ENCODE assay signal across 23 cellular contexts in the genomic region with DNA sequence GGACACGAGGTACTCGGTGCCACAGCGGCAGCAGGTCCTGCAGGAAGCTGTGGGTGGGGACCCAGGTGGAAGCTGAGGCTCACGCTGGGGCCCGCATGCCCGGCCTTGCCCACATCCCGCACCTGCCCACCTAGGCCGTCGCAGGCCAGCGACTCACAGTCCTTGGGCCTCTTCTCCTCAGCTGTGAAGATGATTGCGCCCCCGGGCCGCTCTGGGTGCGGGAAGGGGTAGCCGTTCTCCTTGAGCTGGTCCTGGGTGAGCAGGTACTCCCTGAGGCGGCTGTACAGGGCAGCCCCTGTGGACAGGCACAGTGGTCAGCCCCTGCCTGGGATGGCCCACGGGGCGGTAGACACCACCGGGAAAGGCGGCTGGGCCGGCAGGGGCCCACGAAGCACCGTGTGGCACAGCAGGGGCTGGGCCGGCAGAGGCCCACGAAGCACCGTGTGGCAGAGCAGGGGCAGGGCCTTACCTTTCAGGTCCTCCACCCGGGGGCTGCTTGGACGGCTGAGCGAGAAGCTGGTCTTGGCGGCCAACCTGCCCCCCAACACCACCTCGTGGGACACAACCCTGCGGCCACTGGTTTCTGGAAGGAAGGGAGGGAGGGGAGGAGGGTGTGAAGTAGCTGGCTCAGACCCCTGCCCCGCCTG. TPM values are rescaled to one million over a fixed set of nuclear protein-coding genes. Genes with fewer than 3 reads are reported as not detected.
DNase-seq lines count a peak whose midpoint lies in the region; ATAC-seq, FAIRE-seq and TF ChIP-seq lines count a peak whose summit lies in the region.
"Had no signal": no experiment of that assay in that cellular context is flagged by ENCODE, and none has a peak within 500 bp of the region (broad histone marks: within the 10 kb centered on the region; RNA-seq: fewer than 3 reads in every experiment).

No MANE protein-coding gene starts in this region.

- H4K91ac ChIP-seq in neuronal stem cell (ENCODE audit: low read depth, low read length, poor library complexity) = no peak overlapping the region

- TF ChIP-seq EP300 in HepG2 (IDR thresholded peaks at IDR 0.05; ENCODE audit: low read depth in 2 of 2, low read length in 2 of 2) (no peak), HepG2 (CRISPR knock-in tag; IDR thresholded peaks at IDR 0.05; ENCODE audit: borderline replicate concordance) (no peak), GM12878 (IDR thresholded peaks at IDR 0.05; ENCODE audit: borderline replicate concordance in 1 of 2, control insufficient read depth in 1 of 2, low read depth in 2 of 2, low read length in 2 of 2) (no peak)

- H3K9me3 ChIP-seq in HepG2 (ENCODE audit: low read length) (no peaks in the 10 kb centered on the region), right lobe of liver (no peaks in the 10 kb centered on the region), GM12878 (replicated peaks; ENCODE audit: control insufficient read depth, insufficient read depth, low read length) (no peaks in the 10 kb centered on the region), neuronal stem cell (replicated peaks in 1 of 2; ENCODE audit: control insufficient read depth in 2 of 2, insufficient read depth in 1 of 2, low read depth in 1 of 2, low read length in 2 of 2) (peaks cover 0 to 3% of the 10 kb centered on the region in 2 donors)
- H3K9me3 ChIP-seq: BLaER1 treated with 17β-estradiol and CSF1 and Interleukin-3, amounts not matched to agents 10 nM and 100 nM had no signal

- peak overlapping the region; percentile 55 for H3K23ac ChIP-seq in neuronal stem cell (ENCODE audit: low read depth, low read length, poor library complexity)

- H4K20me1 ChIP-seq in HepG2 (ENCODE audit: insufficient read depth, low read length) (no peaks in the 10 kb centered on the region), GM12878 (ENCODE audit: control insufficient read depth, insufficient read depth) (no peaks in the 10 kb centered on the region)

- no peak overlapping the region for H2BK12ac ChIP-seq in neuronal stem cell (ENCODE audit: low read length)

- ATAC-seq in HepG2 (no peak), right lobe of liver (no peak), GM12878 (no peak), HG02678 (IDR thresholded peaks at IDR 0.05; ENCODE audit: unreplicated experiment) (no peak)
- ATAC-seq: GM23338 had no signal

- no peak overlapping the region for H3K4ac ChIP-seq in neuronal stem cell (ENCODE audit: low read length)

- no peak for FAIRE-seq in HepG2 (lab: Jason Lieb, UNC)
- no peak for FAIRE-seq in GM12878 (lab: Jason Lieb, UNC)
- FAIRE-seq: GM12892, GM18507, H54 had no signal

- RAD21 ChIA-PET in GM12878 (lab: Charles Lee; ENCODE audit: unreplicated experiment) = no interaction called here

- TF ChIP-seq CTCF in HepG2 (CRISPR knock-in tag; IDR thresholded peaks at IDR 0.05) (no peak), right lobe of liver (IDR thresholded peaks at IDR 0.05) (no peak), GM12878 (IDR thresholded peaks at IDR 0.05 in 2 of 3, conservative IDR thresholded peaks at IDR 0.05 in 1 of 3; ENCODE audit: control insufficient read depth in 2 of 3, extremely low read depth in 1 of 3, insufficient read depth in 1 of 3, low read depth in 3 of 3, low read length in 3 of 3) (no peak)

- intact Hi-C loops in HepG2 (cut with micrococcal nuclease; ENCODE audit: unreplicated experiment) (no loop called here), right lobe of liver (cut with DNase I) (no loop called here), GM12878 (cut with micrococcal nuclease; ENCODE audit: unreplicated experiment) (no loop called here)

- H3K79me1 ChIP-seq in neuronal stem cell (ENCODE audit: low read depth, low read length) = peaks cover 7% of the 10 kb centered on the region

- H3K36me3 ChIP-seq in HepG2 (replicated peaks in 1 of 2; ENCODE audit: control insufficient read depth in 1 of 2, insufficient read depth in 2 of 2, low read length in 2 of 2) (peaks cover 35 to 47% of the 10 kb centered on the region in 2 experiments), right lobe of liver (peaks cover 0 to 69% (median 34%) of the 10 kb centered on the region in 4 donors), GM12878 (ENCODE audit: control insufficient read depth in 2 of 2, insufficient read depth in 2 of 2, low read length in 1 of 2) (peaks cover 6 to 38% of the 10 kb centered on the region in 2 experiments; a peak in 3 of 4 replicates), neuronal stem cell (replicated peaks in 1 of 2; ENCODE audit: control insufficient read depth in 2 of 2, insufficient read depth in 2 of 2, low read length in 2 of 2) (peaks cover 38 to 75% of the 10 kb centered on the region in 2 donors)

- H3K4me2 ChIP-seq in HepG2 (ENCODE audit: low read depth, low read length) (no peak overlapping the region), GM12878 (ENCODE audit: control insufficient read depth, insufficient read depth) (no peak overlapping the region), neuronal stem cell (ENCODE audit: insufficient read depth, low read length, poor library complexity, severe bottlenecking) (no peak overlapping the region)
- H3K4me2 ChIP-seq: BLaER1 treated with 17β-estradiol and CSF1 and Interleukin-3, amounts not matched to agents 10 nM and 100 nM; GM23338 had no signal

- H3K79me2 ChIP-seq in HepG2 (ENCODE audit: insufficient read depth, low read length) = no peaks in the 10 kb centered on the region
- H3K79me2 ChIP-seq in GM12878 (ENCODE audit: control insufficient read depth, insufficient read depth, low read length) = no peaks in the 10 kb centered on the region

- H2AFZ ChIP-seq in HepG2 (ENCODE audit: low read length) (no peak overlapping the region), GM12878 (ENCODE audit: control insufficient read depth, low read depth, low read length) (no peak overlapping the region), neuronal stem cell (ENCODE audit: low read length) (no peak overlapping the region)
- H2AFZ ChIP-seq: GM23338 had no signal

- H3K4me1 ChIP-seq in HepG2 (ENCODE audit: insufficient read depth, low read length) (peaks cover 5% of the 10 kb centered on the region), right lobe of liver (no peaks in the 10 kb centered on the region), GM12878 (ENCODE audit: control insufficient read depth, insufficient read depth, low read length) (no peaks in the 10 kb centered on the region), neuronal stem cell (ENCODE audit: control insufficient read depth in 2 of 2, insufficient read depth in 1 of 2, low read depth in 1 of 2, low read length in 2 of 2) (no peaks in the 10 kb centered on the region)

- H3K4me3 ChIP-seq in HepG2 (replicated peaks in 1 of 3; ENCODE audit: insufficient read depth in 1 of 3, low read depth in 2 of 3, low read length in 3 of 3) (no peak overlapping the region), right lobe of liver (no peak overlapping the region), GM12878 (no peak overlapping the region), neuronal stem cell (ENCODE audit: low read length in 2 of 2) (no peak overlapping the region)
- H3K4me3 ChIP-seq: BLaER1 treated with 17β-estradiol and CSF1 and Interleukin-3, amounts not matched to agents 10 nM and 100 nM; GM23338 had no signal

- no peaks in the 10 kb centered on the region for H3K27me3 ChIP-seq in HepG2 (ENCODE audit: control insufficient read depth in 1 of 2, insufficient read depth in 2 of 2, low read length in 2 of 2)
- H3K27me3 ChIP-seq in right lobe of liver = no peaks in the 10 kb centered on the region
- H3K27me3 ChIP-seq in GM12878 (replicated peaks in 1 of 2; ENCODE audit: control insufficient read depth in 2 of 2, insufficient read depth in 2 of 2, low read length in 1 of 2) = no peaks in the 10 kb centered on the region
- no peaks in the 10 kb centered on the region for H3K27me3 ChIP-seq in neuronal stem cell (ENCODE audit: control insufficient read depth in 3 of 3, insufficient read depth in 3 of 3, low read depth in 1 of 3, low read length in 3 of 3)
- H3K27me3 ChIP-seq: BLaER1 treated with 17β-estradiol and CSF1 and Interleukin-3, amounts not matched to agents 10 nM and 100 nM had no signal

- H3K27ac ChIP-seq in HepG2 (ENCODE audit: extremely low read length, insufficient read depth, low read length) (no peak overlapping the region), right lobe of liver (no peak overlapping the region), GM12878 (ENCODE audit: control insufficient read depth, insufficient read depth) (no peak overlapping the region), neuronal stem cell (replicated peaks; ENCODE audit: low read length) (no peak overlapping the region)
- H3K27ac ChIP-seq: BLaER1 treated with 17β-estradiol and CSF1 and Interleukin-3, amounts not matched to agents 10 nM and 100 nM; HL-60 had no signal

- POLR2A ChIA-PET in HepG2 (lab: Yijun Ruan, JAX) = no interaction called here
- POLR2A ChIA-PET in GM12878 (lab: Charles Lee) = no interaction called here

- BruUV-seq in HepG2 (replicated peaks; lab: Mats Ljungman, UMichigan) = no TSS peak
- BruUV-seq in GM12878 (replicated peaks; lab: Mats Ljungman, UMichigan) = no TSS peak

- no peak overlapping the region for H2AK5ac ChIP-seq in neuronal stem cell (ENCODE audit: low read depth, low read length)

- in situ Hi-C loops in HepG2 (cut with HindIII; ENCODE audit: extremely low pct_ligation_motif_present, low pct_unique_long_range_greater_than_20kb) = no loop called here
- in situ Hi-C loops in GM12878 (cut with MboI) = no loop called here

- H3K9ac ChIP-seq in HepG2 (ENCODE audit: insufficient read depth, low read depth, low read length) (no peak overlapping the region), GM12878 (ENCODE audit: control insufficient read depth, insufficient read depth, low read length) (no peak overlapping the region), neuronal stem cell (ENCODE audit: low read depth, low read length, poor library complexity) (no peak overlapping the region)
- H3K9ac ChIP-seq: BLaER1 treated with 17β-estradiol and CSF1 and Interleukin-3, amounts not matched to agents 10 nM and 100 nM had no signal

- no peak overlapping the region for H3K18ac ChIP-seq in neuronal stem cell (ENCODE audit: low read length)

- no peak for DNase-seq in HepG2 (ENCODE audit: low spot score)
- DNase-seq in right lobe of liver = no peak
- DNase-seq in GM12878 (ENCODE audit: low read depth, low spot score) = no peak
- DNase-seq in neuronal stem cell (ENCODE audit: low spot score) = no peak
- no peak for DNase-seq in NCI-H526 (lab: John Stamatoyannopoulos, UW)
- no peak for DNase-seq in stimulated activated CD4-positive, alpha-beta T cell treated with anti-CD3 and anti-CD28 coated beads, Interleukin-4, amount 100 ng/mL, for 4 hours
- DNase-seq: 8988T; CD4-positive, CD25-positive, alpha-beta regulatory T cell; CD8-positive, alpha-beta memory T cell; COR-L47; DMS 273 treated with DMSO at 0.1 percent for 48 hours; DMS53; DND-41; EL; HCEC 1CT; IMR-90 had no signal

- no peak overlapping the region for H4K8ac ChIP-seq in neuronal stem cell (ENCODE audit: low read depth, low read length)

- WGBS in HepG2 (ENCODE audit: low lambda C conversion rate) = 100% methylated on average over 5 of the region's 33 CpGs
- 100% methylated on average over 1 of the region's 33 CpGs for WGBS in right lobe of liver (ENCODE audit: insufficient coverage, low coverage, low lambda C conversion rate, missing lambda C conversion rate)
- WGBS in GM12878 (ENCODE audit: insufficient coverage, insufficient replicate concordance, low lambda C conversion rate, missing lambda C conversion rate) = 79% methylated on average over 30 of the region's 33 CpGs
- WGBS in neuronal stem cell (ENCODE audit: extremely low coverage in 2 of 2, insufficient read length in 2 of 2, insufficient replicate concordance in 1 of 2), 2 donors = no CpG with 5 or more reads among the region's 33 CpGs

- H2BK15ac ChIP-seq in neuronal stem cell (ENCODE audit: low read length) = no peak overlapping the region

- no peak overlapping the region for H3K14ac ChIP-seq in neuronal stem cell (ENCODE audit: low read length)

- TF ChIP-seq RAD21 in HepG2 (CRISPR knock-in tag; IDR thresholded peaks at IDR 0.05) = no peak
- TF ChIP-seq RAD21 in GM12878 (IDR thresholded peaks at IDR 0.05; ENCODE audit: insufficient read depth, low read depth, low read length) = no peak

- no peak overlapping the region for H2BK120ac ChIP-seq in neuronal stem cell (ENCODE audit: low read depth, low read length)

- no peak overlapping the region for H2BK5ac ChIP-seq in neuronal stem cell (ENCODE audit: low read length)

- CTCF ChIA-PET in HepG2 (lab: Yijun Ruan, JAX; ENCODE audit: low intra/inter-chr PET ratio, low total read pairs) (no interaction called here), GM12878 (lab: Yijun Ruan, JAX) (no interaction called here)

- SMC1A ChIA-PET in GM12878 (lab: Charles Lee; ENCODE audit: uncharacterized antibody, unreplicated experiment) = no interaction called here

- TF ChIP-seq POLR2A in HepG2 (IDR thresholded peaks at IDR 0.05; ENCODE audit: insufficient read depth in 1 of 2, low read depth in 2 of 2, low read length in 2 of 2) = no peak
- TF ChIP-seq POLR2A in right lobe of liver (IDR thresholded peaks at IDR 0.05) = no peak
- peak; percentile 30; the same call in 1 of the 2 replicates for TF ChIP-seq POLR2A in GM12878 (IDR thresholded peaks at IDR 0.05; ENCODE audit: low read depth, low read length)

RNA-seq across cellular contexts. Expression of gene ATP8B3, which starts 6.6 kb away (rescaled TPM):
- total RNA-seq in HepG2 (2016; rRNA removed; fragmentation: Illumina TruSeq; extraction: Trizol) = 1.8 and 2.6 TPM in 2 replicates
- 0.35 and 0.40 TPM in 2 replicates for total RNA-seq in HepG2 (2016; cell fraction: cytosol; rRNA removed; fragmentation: Illumina TruSeq; extraction: Trizol; ENCODE audit: low read depth)
- 1.8 and 2.6 TPM in 2 replicates for total RNA-seq in HepG2 (2016; cell fraction: insoluble cytoplasmic fraction; rRNA removed; fragmentation: Illumina TruSeq; extraction: Trizol)
- 1.2 and 1.7 TPM in 2 replicates for total RNA-seq in HepG2 (2016; cell fraction: membrane; rRNA removed; fragmentation: Illumina TruSeq; extraction: Trizol)
- 1.9 and 3.5 TPM in 2 replicates for total RNA-seq in HepG2 (2016; cell fraction: nucleus; rRNA removed; fragmentation: Illumina TruSeq; extraction: Trizol)
- 5.8 and 5.9 TPM in 2 replicates for polyA plus RNA-seq in HepG2 (2011; rRNA removed)
- polyA plus RNA-seq in HepG2 (2011; cell fraction: cytosol; rRNA removed) = 3.8 and 4.8 TPM in 2 replicates
- polyA plus RNA-seq in HepG2 (2011; cell fraction: nucleus; rRNA removed) = 10.6 and 12.8 TPM in 2 replicates
- polyA plus RNA-seq in HepG2 (2012) = 2.4 and 2.5 TPM in 2 replicates
- polyA plus RNA-seq in HepG2 (2016; cell fraction: cytosol; fragmentation: Illumina TruSeq; extraction: Trizol; ENCODE audit: low read depth) = 0.36 and 0.59 TPM in 2 replicates
- polyA plus RNA-seq in HepG2 (2016; cell fraction: insoluble cytoplasmic fraction; fragmentation: Illumina TruSeq; extraction: Trizol; ENCODE audit: low read depth) = 1.1 and 2.2 TPM in 2 replicates
- polyA plus RNA-seq in HepG2 (2016; cell fraction: membrane; fragmentation: Illumina TruSeq; extraction: Trizol; ENCODE audit: low read depth) = 0.69 and 0.98 TPM in 2 replicates
- 9.6 and 11.4 TPM in 2 replicates for polyA plus RNA-seq in HepG2 (2016; cell fraction: nucleus; fragmentation: Illumina TruSeq; extraction: Trizol; ENCODE audit: insufficient read depth, low read depth)
- polyA minus RNA-seq in HepG2 (2011; rRNA and poly(A)+ RNA removed; ENCODE audit: low replicate concordance) = 10.3 and 16.8 TPM in 2 replicates
- polyA minus RNA-seq in HepG2 (2011; cell fraction: cytosol; rRNA and poly(A)+ RNA removed) = 4.6 and 5.4 TPM in 2 replicates
- 2.7 and 3.0 TPM in 2 replicates for polyA minus RNA-seq in HepG2 (2011; cell fraction: nucleus; rRNA and poly(A)+ RNA removed)
- total RNA-seq in right lobe of liver = 1 to 10 TPM in 5 of 6 experiments, under 1 TPM in 1; 0.86 to 5.7 (median 3.1) TPM
- 3.1 and 4.2 TPM in 2 replicates for total RNA-seq in GM12878 (2013; cell fraction: nucleolus; rRNA removed)
- 0.38 and 0.51 TPM in 2 replicates for total RNA-seq in GM12878 (2014; rRNA removed)
- 0.36 and 0.74 TPM in 2 replicates for total RNA-seq in GM12878 (2014; rRNA removed; fragmentation: Illumina TruSeq; extraction: Trizol)
- total RNA-seq in GM12878 (2021) = 1.0 and 1.7 TPM in 2 replicates
- polyA plus RNA-seq in GM12878 (2011; ENCODE audit: low read depth) = 1.3 TPM
- 0.86 and 1.6 TPM in 2 replicates for polyA plus RNA-seq in GM12878 (2011; rRNA removed)
- polyA plus RNA-seq in GM12878 (2011; cell fraction: cytosol; rRNA removed) = 2.6 TPM in 2 replicates
- polyA plus RNA-seq in GM12878 (2011; cell fraction: nucleus; rRNA removed) = 6.1 and 6.5 TPM in 2 replicates
- 1.8 and 2.5 TPM in 2 replicates for polyA plus RNA-seq in GM12878 (2012)
- polyA plus RNA-seq in GM12878 (2014; fragmentation: Illumina TruSeq; extraction: Trizol) = 0.43 and 0.48 TPM in 2 replicates
- polyA plus RNA-seq in GM12878 (2014; fragmentation: Nextera tagmentation; extraction: Ambion mirVana) = under 1 TPM; 0.13 to 0.34 TPM
- 0.76 and 1.3 TPM in 2 replicates for polyA plus RNA-seq in GM12878 (2014; rRNA removed)
- polyA plus RNA-seq in GM12878 (2016; fragmentation: Nextera tagmentation; extraction: Ambion mirVana) = 1 to 10 TPM in 1 of 2 experiments, under 1 TPM in 1; 0.54 to 1.0 TPM
- polyA minus RNA-seq in GM12878 (2011; rRNA and poly(A)+ RNA removed) = 1.9 and 2.3 TPM in 2 replicates
- 0.73 and 2.3 TPM in 2 replicates for polyA minus RNA-seq in GM12878 (2011; cell fraction: cytosol; rRNA and poly(A)+ RNA removed)
- polyA minus RNA-seq in GM12878 (2011; cell fraction: nucleus; rRNA and poly(A)+ RNA removed) = 0.73 and 1.1 TPM in 2 replicates
- 0.79 TPM for polyA plus RNA-seq in neuronal stem cell (2013, experiment 1 of 2)
- 0.80 TPM for polyA plus RNA-seq in neuronal stem cell (2013, experiment 2 of 2)

RNA-seq across cellular contexts. Expression of gene REXO1, which starts 29.6 kb away (rescaled TPM):
- total RNA-seq in HepG2 (2016; rRNA removed; fragmentation: Illumina TruSeq; extraction: Trizol) (3.0 and 5.0 TPM in 2 replicates), right lobe of liver (10 to 100 TPM in 4 of 6 experiments, 1 to 10 TPM in 2; 8.0 to 17.7 (median 12.6) TPM), GM12878 (2014; rRNA removed) (5.2 and 11.7 TPM in 2 replicates), GM12878 (2014; rRNA removed; fragmentation: Illumina TruSeq; extraction: Trizol) (6.4 and 8.5 TPM in 2 replicates), GM12878 (2021) (38.1 and 45.2 TPM in 2 replicates)
- total RNA-seq in HepG2 (2016; cell fraction: cytosol; rRNA removed; fragmentation: Illumina TruSeq; extraction: Trizol; ENCODE audit: low read depth) = 1.1 and 3.2 TPM in 2 replicates
- 4.1 and 5.2 TPM in 2 replicates for total RNA-seq in HepG2 (2016; cell fraction: insoluble cytoplasmic fraction; rRNA removed; fragmentation: Illumina TruSeq; extraction: Trizol)
- 3.9 and 4.2 TPM in 2 replicates for total RNA-seq in HepG2 (2016; cell fraction: membrane; rRNA removed; fragmentation: Illumina TruSeq; extraction: Trizol)
- total RNA-seq in HepG2 (2016; cell fraction: nucleus; rRNA removed; fragmentation: Illumina TruSeq; extraction: Trizol) = 6.0 and 7.6 TPM in 2 replicates
- polyA plus RNA-seq in HepG2 (2011; rRNA removed) (11.2 and 13.0 TPM in 2 replicates), GM12878 (2011; rRNA removed) (2.7 and 9.5 TPM in 2 replicates), GM12878 (2014; fragmentation: Illumina TruSeq; extraction: Trizol) (4.0 and 8.2 TPM in 2 replicates), GM12878 (2014; fragmentation: Nextera tagmentation; extraction: Ambion mirVana) (under 1 TPM; 0.03 to 0.64 TPM), GM12878 (2014; rRNA removed) (31.3 and 38.2 TPM in 2 replicates), GM12878 (2016; fragmentation: Nextera tagmentation; extraction: Ambion mirVana) (1 to 10 TPM; 3.7 to 8.4 TPM)
- polyA plus RNA-seq in HepG2 (2011; cell fraction: cytosol; rRNA removed) = 8.7 and 9.8 TPM in 2 replicates
- polyA plus RNA-seq in HepG2 (2011; cell fraction: nucleus; rRNA removed) = 91.1 and 123 TPM in 2 replicates
- 13.8 and 15.4 TPM in 2 replicates for polyA plus RNA-seq in HepG2 (2012)
- 1.7 and 1.8 TPM in 2 replicates for polyA plus RNA-seq in HepG2 (2016; cell fraction: cytosol; fragmentation: Illumina TruSeq; extraction: Trizol; ENCODE audit: low read depth)
- 7.3 and 10.0 TPM in 2 replicates for polyA plus RNA-seq in HepG2 (2016; cell fraction: insoluble cytoplasmic fraction; fragmentation: Illumina TruSeq; extraction: Trizol; ENCODE audit: low read depth)
- 5.1 and 5.3 TPM in 2 replicates for polyA plus RNA-seq in HepG2 (2016; cell fraction: membrane; fragmentation: Illumina TruSeq; extraction: Trizol; ENCODE audit: low read depth)
- polyA plus RNA-seq in HepG2 (2016; cell fraction: nucleus; fragmentation: Illumina TruSeq; extraction: Trizol; ENCODE audit: insufficient read depth, low read depth) = 39.5 and 44.1 TPM in 2 replicates
- polyA minus RNA-seq in HepG2 (2011; rRNA and poly(A)+ RNA removed; ENCODE audit: low replicate concordance) = 16.3 and 19.1 TPM in 2 replicates
- polyA minus RNA-seq in HepG2 (2011; cell fraction: cytosol; rRNA and poly(A)+ RNA removed) = 5.5 and 7.7 TPM in 2 replicates
- polyA minus RNA-seq in HepG2 (2011; cell fraction: nucleus; rRNA and poly(A)+ RNA removed) = 9.3 and 10.8 TPM in 2 replicates
- total RNA-seq in GM12878 (2013; cell fraction: nucleolus; rRNA removed) = 47.1 and 50.6 TPM in 2 replicates
- polyA plus RNA-seq in GM12878 (2011; ENCODE audit: low read depth) = 8.9 TPM
- 16.1 and 17.2 TPM in 2 replicates for polyA plus RNA-seq in GM12878 (2011; cell fraction: cytosol; rRNA removed)
- 52.3 and 81.1 TPM in 2 replicates for polyA plus RNA-seq in GM12878 (2011; cell fraction: nucleus; rRNA removed)
- 23.8 and 34.3 TPM in 2 replicates for polyA plus RNA-seq in GM12878 (2012)
- 9.6 and 10.0 TPM in 2 replicates for polyA minus RNA-seq in GM12878 (2011; rRNA and poly(A)+ RNA removed)
- 10.0 and 14.4 TPM in 2 replicates for polyA minus RNA-seq in GM12878 (2011; cell fraction: cytosol; rRNA and poly(A)+ RNA removed)
- 7.4 and 15.0 TPM in 2 replicates for polyA minus RNA-seq in GM12878 (2011; cell fraction: nucleus; rRNA and poly(A)+ RNA removed)
- polyA plus RNA-seq in neuronal stem cell (2013, experiment 1 of 2) = 15.0 TPM
- 16.5 TPM for polyA plus RNA-seq in neuronal stem cell (2013, experiment 2 of 2)

RNA-seq across cellular contexts. Expression of gene KLF16, which starts 44.7 kb away (rescaled TPM):
- total RNA-seq in HepG2 (2016; rRNA removed; fragmentation: Illumina TruSeq; extraction: Trizol) = 6.2 and 6.7 TPM in 2 replicates
- total RNA-seq in HepG2 (2016; cell fraction: cytosol; rRNA removed; fragmentation: Illumina TruSeq; extraction: Trizol; ENCODE audit: low read depth) = 2.1 and 2.2 TPM in 2 replicates
- 5.5 and 5.9 TPM in 2 replicates for total RNA-seq in HepG2 (2016; cell fraction: insoluble cytoplasmic fraction; rRNA removed; fragmentation: Illumina TruSeq; extraction: Trizol)
- total RNA-seq in HepG2 (2016; cell fraction: membrane; rRNA removed; fragmentation: Illumina TruSeq; extraction: Trizol) = 8.3 and 8.9 TPM in 2 replicates
- total RNA-seq in HepG2 (2016; cell fraction: nucleus; rRNA removed; fragmentation: Illumina TruSeq; extraction: Trizol) = 4.0 and 4.8 TPM in 2 replicates
- 3.5 and 4.7 TPM in 2 replicates for polyA plus RNA-seq in HepG2 (2011; rRNA removed)
- 3.7 and 7.0 TPM in 2 replicates for polyA plus RNA-seq in HepG2 (2011; cell fraction: cytosol; rRNA removed)
- polyA plus RNA-seq in HepG2 (2011; cell fraction: nucleus; rRNA removed) = 16.7 and 31.9 TPM in 2 replicates
- polyA plus RNA-seq in HepG2 (2012) = 8.3 and 9.4 TPM in 2 replicates
- polyA plus RNA-seq in HepG2 (2016; cell fraction: cytosol; fragmentation: Illumina TruSeq; extraction: Trizol; ENCODE audit: low read depth) = 3.2 and 3.4 TPM in 2 replicates
- polyA plus RNA-seq in HepG2 (2016; cell fraction: insoluble cytoplasmic fraction; fragmentation: Illumina TruSeq; extraction: Trizol; ENCODE audit: low read depth) = 12.0 and 14.3 TPM in 2 replicates
- polyA plus RNA-seq in HepG2 (2016; cell fraction: membrane; fragmentation: Illumina TruSeq; extraction: Trizol; ENCODE audit: low read depth) = 8.9 and 9.3 TPM in 2 replicates
- polyA plus RNA-seq in HepG2 (2016; cell fraction: nucleus; fragmentation: Illumina TruSeq; extraction: Trizol; ENCODE audit: insufficient read depth, low read depth) = 11.4 and 12.0 TPM in 2 replicates
- 3.1 and 9.7 TPM in 2 replicates for polyA minus RNA-seq in HepG2 (2011; rRNA and poly(A)+ RNA removed; ENCODE audit: low replicate concordance)
- 8.9 and 15.3 TPM in 2 replicates for polyA minus RNA-seq in HepG2 (2011; cell fraction: cytosol; rRNA and poly(A)+ RNA removed)
- 2.1 and 2.2 TPM in 2 replicates for polyA minus RNA-seq in HepG2 (2011; cell fraction: nucleus; rRNA and poly(A)+ RNA removed)
- 10 to 100 TPM in 5 of 6 experiments, 1 to 10 TPM in 1; 9.9 to 23.6 (median 10.8) TPM for total RNA-seq in right lobe of liver
- 4.1 and 5.1 TPM in 2 replicates for total RNA-seq in GM12878 (2013; cell fraction: nucleolus; rRNA removed)
- 5.4 and 6.2 TPM in 2 replicates for total RNA-seq in GM12878 (2014; rRNA removed)
- total RNA-seq in GM12878 (2014; rRNA removed; fragmentation: Illumina TruSeq; extraction: Trizol) = 2.2 and 2.6 TPM in 2 replicates
- total RNA-seq in GM12878 (2021) = 37.6 and 41.2 TPM in 2 replicates
- polyA plus RNA-seq in GM12878 (2011; ENCODE audit: low read depth) = 2.1 TPM
- polyA plus RNA-seq in GM12878 (2011; rRNA removed) = 0.89 and 1.6 TPM in 2 replicates
- polyA plus RNA-seq in GM12878 (2011; cell fraction: cytosol; rRNA removed) = 4.1 and 7.5 TPM in 2 replicates
- polyA plus RNA-seq in GM12878 (2011; cell fraction: nucleus; rRNA removed) = 11.3 and 26.9 TPM in 2 replicates
- 9.1 and 13.8 TPM in 2 replicates for polyA plus RNA-seq in GM12878 (2012)
- 0.57 and 2.6 TPM in 2 replicates for polyA plus RNA-seq in GM12878 (2014; fragmentation: Illumina TruSeq; extraction: Trizol)
- polyA plus RNA-seq in GM12878 (2014; fragmentation: Nextera tagmentation; extraction: Ambion mirVana) = under 1 TPM; 0.03 to 0.24 TPM
- 13.4 and 13.7 TPM in 2 replicates for polyA plus RNA-seq in GM12878 (2014; rRNA removed)
- polyA plus RNA-seq in GM12878 (2016; fragmentation: Nextera tagmentation; extraction: Ambion mirVana) = 1 to 10 TPM; 2.1 to 2.5 TPM
- polyA minus RNA-seq in GM12878 (2011; rRNA and poly(A)+ RNA removed) = 0.59 and 1.9 TPM in 2 replicates
- polyA minus RNA-seq in GM12878 (2011; cell fraction: cytosol; rRNA and poly(A)+ RNA removed) = 4.9 and 7.4 TPM in 2 replicates
- polyA minus RNA-seq in GM12878 (2011; cell fraction: nucleus; rRNA and poly(A)+ RNA removed) = 1.5 and 6.3 TPM in 2 replicates
- polyA plus RNA-seq in neuronal stem cell (2013, experiment 1 of 2) = 12.8 TPM
- 12.5 TPM for polyA plus RNA-seq in neuronal stem cell (2013, experiment 2 of 2)

Comparison
In these comparisons a context has a peak if more than half of its experiments do, and no peak if none do; other contexts are left out.
1. Of the 75 proteins assayed by ChIP-seq in both HepG2 and GM12878: peak only in HepG2: none; only in GM12878: POLR2A; in both: none; in neither: 74.